In the genomic region with DNA sequence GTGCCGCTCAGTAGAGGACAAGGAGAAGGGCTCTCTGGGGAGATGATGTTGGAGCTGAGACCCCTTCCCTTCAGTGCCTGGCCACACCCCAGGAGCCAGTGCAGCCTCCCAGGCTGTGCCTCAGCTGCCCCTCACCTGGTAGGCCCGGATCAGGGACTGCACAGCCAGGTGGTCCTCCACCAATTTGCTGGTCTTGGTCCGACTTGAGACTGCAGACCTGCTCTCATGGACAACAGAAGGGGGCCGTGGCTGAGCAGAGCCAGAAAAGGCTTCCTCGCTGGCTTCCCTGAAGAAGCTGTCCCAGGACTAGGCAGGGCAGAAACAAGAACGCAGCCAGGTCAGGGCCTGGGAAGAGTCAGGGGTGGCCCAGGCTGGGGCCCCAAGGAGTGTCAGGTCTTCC, we compare ENCODE assay signal across 24 cellular contexts. TPM values are rescaled to one million over a fixed set of nuclear protein-coding genes. Genes with fewer than 3 reads are reported as not detected.
"Had no signal": no experiment of that assay in that cellular context is flagged by ENCODE, and none has a peak within 500 bp of the region (broad histone marks: within the 10 kb centered on the region; RNA-seq: fewer than 3 reads in every experiment).

No MANE protein-coding gene starts in this region.

- H3K27me3 ChIP-seq: colonic mucosa, right atrium auricular region had no signal

- H3K4me3 ChIP-seq: colonic mucosa, lung, mucosa of descending colon, prostate gland, right atrium auricular region, smooth muscle cell, thoracic aorta, tibial nerve, upper lobe of left lung had no signal

- H3K36me3 ChIP-seq: colonic mucosa, prostate gland, right atrium auricular region, thoracic aorta, tibial nerve, upper lobe of left lung had no signal

- H3K27ac Mint-ChIP-seq: memory B cell; mesothelial cell of epicardium; naive B cell; natural killer cell treated with Interleukin-12 subunit alpha and Interleukin-12 subunit beta and Interleukin-15 and Interleukin-18, amount 100 ng/mL, for 72 hours; stimulated activated effector memory CD8-positive, alpha-beta T cell treated with anti-CD3 and anti-CD28 coated beads, Interleukin-12 subunit alpha, Interleukin-12 subunit beta, amount 100 ng/mL, for 72 hours had no signal

- H3K4me1 Mint-ChIP-seq: memory B cell; mesothelial cell of epicardium; neural crest cell; stimulated activated effector memory CD8-positive, alpha-beta T cell treated with anti-CD3 and anti-CD28 coated beads, Interleukin-12 subunit alpha, Interleukin-12 subunit beta, amount 100 ng/mL, for 72 hours had no signal

- H3K4me3 Mint-ChIP-seq: memory B cell; mesothelial cell of epicardium; natural killer cell treated with Interleukin-12 subunit alpha and Interleukin-12 subunit beta and Interleukin-15 and Interleukin-18, amount 100 ng/mL, for 72 hours; neural crest cell; stimulated activated effector memory CD8-positive, alpha-beta T cell treated with anti-CD3 and anti-CD28 coated beads, Interleukin-12 subunit alpha, Interleukin-12 subunit beta, amount 100 ng/mL, for 72 hours had no signal

- H3K27ac ChIP-seq: colonic mucosa, parathyroid adenoma, prostate gland, right atrium auricular region, thoracic aorta, tibial nerve, upper lobe of left lung had no signal

- H3K36me3 Mint-ChIP-seq: memory B cell; naive B cell; natural killer cell treated with Interleukin-12 subunit alpha and Interleukin-12 subunit beta and Interleukin-15 and Interleukin-18, amount 100 ng/mL, for 72 hours; stimulated activated effector memory CD8-positive, alpha-beta T cell treated with anti-CD3 and anti-CD28 coated beads, Interleukin-12 subunit alpha, Interleukin-12 subunit beta, amount 100 ng/mL, for 72 hours had no signal

- H3K9me3 ChIP-seq: colonic mucosa, mucosa of descending colon, prostate gland, right atrium auricular region, thoracic aorta, tibial nerve, upper lobe of left lung had no signal

- H3K4me1 ChIP-seq: prostate gland had no signal

- H3K9me3 Mint-ChIP-seq: memory B cell; mesothelial cell of epicardium; naive B cell; natural killer cell treated with Interleukin-12 subunit alpha and Interleukin-12 subunit beta and Interleukin-15 and Interleukin-18, amount 100 ng/mL, for 72 hours; neural crest cell; stimulated activated effector memory CD8-positive, alpha-beta T cell treated with anti-CD3 and anti-CD28 coated beads, Interleukin-12 subunit alpha, Interleukin-12 subunit beta, amount 100 ng/mL, for 72 hours had no signal

- DNase-seq: colonic mucosa; dermis blood vessel endothelial cell; effector memory CD4-positive, alpha-beta T cell; hypothalamus; kidney; mucosa of descending colon; naive B cell; stimulated activated CD4-positive, alpha-beta T cell treated with anti-CD3 and anti-CD28 coated beads, Interleukin-2, amount 100 ng/mL, for 24 hours; stimulated activated CD4-positive, alpha-beta T cell treated with anti-CD3 and anti-CD28 coated beads, Interleukin-4, amount 100 ng/mL, for 24 hours; stimulated activated naive CD8-positive, alpha-beta T cell treated with anti-CD3 and anti-CD28 coated beads, Interleukin-15, Interleukin-2, amounts not matched to agents 100 U/mL and 50 U/mL, for 24 hours; upper lobe of left lung had no signal

RNA-seq across cellular contexts. Expression of a gene that starts 5.5 kb away (rescaled TPM):
- total RNA-seq: natural killer cell treated with Interleukin-12 subunit alpha and Interleukin-12 subunit beta and Interleukin-15 and Interleukin-18, amount 100 ng/mL, for 72 hours; sciatic nerve; thoracic aorta; tibial nerve had no signal
